Comparison of ENCODE assay signal across 8 cellular contexts in the genomic region with DNA sequence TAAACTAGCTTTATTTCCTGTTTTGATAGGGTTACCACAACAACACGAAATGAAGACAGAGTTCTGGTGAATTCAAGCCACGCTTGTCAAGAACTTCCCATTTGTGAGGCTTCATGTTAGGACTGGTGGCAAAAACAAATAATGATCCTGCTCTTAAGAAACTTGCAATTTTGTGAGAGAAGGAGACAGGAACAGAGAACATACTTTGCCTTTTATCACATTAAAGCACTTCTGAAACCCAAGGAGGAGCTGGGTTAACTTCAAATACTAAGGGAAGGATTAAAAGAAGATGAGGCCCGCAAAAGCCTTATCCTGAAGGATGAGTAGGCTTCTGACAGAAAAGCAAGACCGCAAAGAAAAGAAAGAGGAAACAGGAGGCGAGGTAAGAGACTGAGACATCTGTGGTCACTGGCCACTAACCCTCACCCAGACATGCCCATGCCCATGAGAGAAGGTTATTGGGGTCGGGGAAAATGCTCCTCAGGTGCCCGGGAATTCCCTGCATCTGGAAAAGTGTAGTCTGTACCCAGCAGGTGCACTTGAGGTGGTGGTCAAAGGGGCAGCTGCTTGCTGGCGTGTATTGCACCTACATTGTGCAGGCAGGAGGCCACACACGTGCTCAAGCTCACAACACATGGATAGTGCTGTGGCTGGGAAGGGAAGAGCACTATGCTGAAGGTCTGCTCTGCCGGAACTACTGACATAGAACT. TPM values are rescaled to one million over a fixed set of nuclear protein-coding genes. Genes with fewer than 3 reads are reported as not detected.
A peak's percentile ranks its signal among the peaks of the same experiment; 100 is the strongest.
DNase-seq lines count a peak whose midpoint lies in the region; ATAC-seq and TF ChIP-seq lines count a peak whose summit lies in the region.

No MANE protein-coding gene starts in this region.

- BruUV-seq in mammary epithelial cell (replicated peaks; lab: Mats Ljungman, UMichigan): no TSS peak

- DNase-seq in RKO (ENCODE audit: low spot score): peak; percentile 68
- peak; percentile 90 for DNase-seq in mammary epithelial cell
- DNase-seq in NCI-H1105 (lab: John Stamatoyannopoulos, UW): no peak
- no peak for DNase-seq in superior temporal gyrus (ENCODE audit: extremely low spot score)

- CTCF ChIA-PET in mammary epithelial cell (lab: Charles Lee; ENCODE audit: low non-redundant PET): no interaction called here

- no peak for TF ChIP-seq RAD21 in liver (IDR thresholded peaks at IDR 0.05)

- no peak overlapping the region for H2AFZ ChIP-seq in mammary epithelial cell (ENCODE audit: low read depth, low read length)

- in situ Hi-C loops in mammary epithelial cell (cut with MboI; ENCODE audit: low sequenced_read_pairs in 2 of 2): no loop called here

- H3K27me3 ChIP-seq in BLaER1 (no peaks in the 10 kb centered on the region), mammary epithelial cell (ENCODE audit: insufficient read depth, low read length) (no peaks in the 10 kb centered on the region), liver (ENCODE audit: control insufficient read depth in 4 of 4, insufficient read depth in 4 of 4, low read length in 3 of 4) (no peaks in the 10 kb centered on the region), thymus (ENCODE audit: control insufficient read depth, insufficient read depth) (no peaks in the 10 kb centered on the region)

- peak overlapping the region; percentile 83 for H3K4me2 ChIP-seq in BLaER1
- peak overlapping the region; percentile 59 for H3K4me2 ChIP-seq in mammary epithelial cell (ENCODE audit: insufficient read depth, low read depth, low read length)

- 59% methylated on average over 7 of the region's 10 CpGs for WGBS in mammary epithelial cell (ENCODE audit: low coverage, missing lambda C conversion rate)
- 70% methylated on average over 10 of the region's 10 CpGs for WGBS in liver
- 25% methylated on average over 10 of the region's 10 CpGs for WGBS in thymus

- H3K36me3 ChIP-seq in BLaER1: peaks cover 35% of the 10 kb centered on the region; the same call in 1 of the 2 replicates
- no peaks in the 10 kb centered on the region for H3K36me3 ChIP-seq in mammary epithelial cell (ENCODE audit: insufficient read depth, low read length)
- H3K36me3 ChIP-seq in liver (ENCODE audit: control insufficient read depth in 4 of 4, insufficient read depth in 3 of 4, low read depth in 1 of 4, low read length in 3 of 4): no peaks in the 10 kb centered on the region
- no peaks in the 10 kb centered on the region for H3K36me3 ChIP-seq in thymus (ENCODE audit: control insufficient read depth, insufficient read depth)

- peaks cover 55% of the 10 kb centered on the region for H3K4me1 ChIP-seq in BLaER1
- H3K4me1 ChIP-seq in mammary epithelial cell (ENCODE audit: insufficient read depth, low read length): peaks cover 16% of the 10 kb centered on the region
- peaks cover 1 to 6% (median 3%) of the 10 kb centered on the region in 4 donors for H3K4me1 ChIP-seq in liver (ENCODE audit: control insufficient read depth in 4 of 4, insufficient read depth in 4 of 4, low read length in 3 of 4)
- peaks cover 10% of the 10 kb centered on the region for H3K4me1 ChIP-seq in thymus (ENCODE audit: control insufficient read depth, insufficient read depth, low read length)

- H3K9me3 ChIP-seq in BLaER1 (peaks cover 10% of the 10 kb centered on the region), mammary epithelial cell (replicated peaks; ENCODE audit: insufficient read depth, low read length) (no peaks in the 10 kb centered on the region), liver (ENCODE audit: control insufficient read depth in 4 of 4, low read length in 3 of 4) (no peaks in the 10 kb centered on the region), thymus (ENCODE audit: control insufficient read depth) (no peaks in the 10 kb centered on the region)

- dilution Hi-C loops in mammary epithelial cell (cut with HindIII; ENCODE audit: low sequenced_read_pairs): no loop called here

- intact Hi-C loops in mammary epithelial cell (cut with micrococcal nuclease): loop anchor here (10.0 kb wide), 1 partner anchor 48 kb away; a partner anchor contains a TSS

- peak; percentile 57 for ATAC-seq in GM21529 (IDR thresholded peaks at IDR 0.05; ENCODE audit: unreplicated experiment)

- TF ChIP-seq CTCF in mammary epithelial cell (conservative IDR thresholded peaks at IDR 0.05 in 1 of 2, IDR thresholded peaks at IDR 0.05 in 1 of 2; ENCODE audit: extremely low read depth in 1 of 2, insufficient read depth in 1 of 2, low read depth in 1 of 2, low read length in 2 of 2) (no peak), liver (IDR thresholded peaks at IDR 0.05; ENCODE audit: low read depth, low read length, missing input control) (no peak)

- peaks cover 92% of the 10 kb centered on the region for H3K79me2 ChIP-seq in mammary epithelial cell (ENCODE audit: insufficient read depth, low read length)

- peak overlapping the region; percentile 36 for H3K9ac ChIP-seq in BLaER1
- H3K9ac ChIP-seq in mammary epithelial cell (ENCODE audit: insufficient read depth, low read length): peak overlapping the region; percentile 56
- no peak overlapping the region for H3K9ac ChIP-seq in liver (ENCODE audit: low read depth in 1 of 2, low read length in 2 of 2)

- H3K27ac ChIP-seq in BLaER1 (peak overlapping the region; percentile 66), mammary epithelial cell (ENCODE audit: insufficient read depth, low read depth, low read length) (peak overlapping the region; percentile 84), liver (ENCODE audit: low read depth in 1 of 2, low read length in 2 of 2) (peak overlapping the region; percentile 65 to 68), thymus (ENCODE audit: low read depth) (peak overlapping the region; percentile 90)

- H3K4me3 ChIP-seq in BLaER1 (peak overlapping the region; percentile 26), mammary epithelial cell (replicated peaks in 1 of 3; ENCODE audit: insufficient read depth in 1 of 3, low read depth in 2 of 3, low read length in 3 of 3) (no peak overlapping the region), liver (ENCODE audit: low read depth in 1 of 3, low read length in 3 of 3) (no peak overlapping the region), thymus (ENCODE audit: low read length) (no peak overlapping the region)

- peaks cover 89% of the 10 kb centered on the region for H4K20me1 ChIP-seq in BLaER1
- peaks cover 4% of the 10 kb centered on the region for H4K20me1 ChIP-seq in mammary epithelial cell (ENCODE audit: insufficient read depth, low read length)

TF ChIP-seq in liver, 16 proteins besides CTCF, POLR2A, EP300 and RAD21:
- no peak for TF ChIP-seq HNF4G (IDR thresholded peaks at IDR 0.05)
- TF ChIP-seq EGR1 (IDR thresholded peaks at IDR 0.05; ENCODE audit: low read depth in 2 of 2): no peak
- no peak for TF ChIP-seq GABPA (IDR thresholded peaks at IDR 0.05 in 1 of 2, conservative IDR thresholded peaks at IDR 0.05 in 1 of 2)

RNA-seq across cellular contexts. Expression of a gene that starts 50.5 kb away (rescaled TPM):
- total RNA-seq in mammary epithelial cell (100 to 1,000 TPM; 106 to 147 TPM), liver (10 to 100 TPM; 29.0 to 31.8 TPM)
- polyA plus RNA-seq in mammary epithelial cell (69.1 TPM), liver (10 to 100 TPM in 1 of 2 donors, 1 to 10 TPM in 1; 8.3 to 16.6 TPM), thymus (22.2 TPM)
- 86.6 TPM for polyA minus RNA-seq in mammary epithelial cell

Comparison
In these comparisons a context has a peak if more than half of its experiments do, and no peak if none do; other contexts are left out.
1. H3K9ac ChIP-seq: peak in BLaER1 (single experiment) and mammary epithelial cell (single experiment); none in liver (0 of 2).
2. DNase-seq: peak in RKO (single experiment) and mammary epithelial cell (single experiment); none in NCI-H1105 (single experiment) and superior temporal gyrus (single experiment).
3. Peak in every context shown above with its lines, with median percentiles within 50 percentile points of each other: H3K27ac ChIP-seq.